ENCODE assay signal across 10 cellular contexts in the genomic region with DNA sequence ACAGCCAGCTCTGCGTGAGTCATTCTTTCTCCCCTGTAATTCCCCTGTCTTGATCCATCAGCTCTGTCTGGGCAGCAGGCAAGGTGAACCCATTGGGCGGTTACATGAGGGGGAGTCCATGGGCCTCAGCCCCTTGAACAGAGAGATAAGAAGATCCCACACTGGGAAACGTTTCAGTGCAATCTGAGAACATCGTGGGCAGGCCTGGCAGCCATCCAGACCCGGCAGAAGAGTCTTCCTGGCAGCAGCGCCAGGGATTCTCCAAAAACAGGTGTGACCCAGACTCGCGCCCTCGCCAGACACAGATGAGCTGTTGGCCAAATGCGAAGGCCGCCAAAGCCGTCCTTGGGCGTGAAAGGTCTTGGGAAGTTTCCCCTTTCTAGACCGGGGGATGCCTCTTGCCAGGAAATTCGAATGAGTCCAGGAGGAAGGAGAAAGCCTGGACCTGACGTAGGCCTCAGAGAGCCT. TPM values are rescaled to one million over a fixed set of nuclear protein-coding genes. Genes with fewer than 3 reads are reported as not detected.
A peak's percentile ranks its signal among the peaks of the same experiment; 100 is the strongest.
DNase-seq lines count a peak whose midpoint lies in the region; ATAC-seq and TF ChIP-seq lines count a peak whose summit lies in the region.
"Had no signal": no experiment of that assay in that cellular context is flagged by ENCODE, and none has a peak within 500 bp of the region (broad histone marks: within the 10 kb centered on the region; RNA-seq: fewer than 3 reads in every experiment).

No MANE protein-coding gene starts in this region.

- POLR2A ChIA-PET in Caco-2 (lab: Charles Lee): no interaction called here
- POLR2A ChIA-PET in activated CD4-positive, alpha-beta memory T cell treated with anti-CD3 and anti-CD28 coated beads for 36 hours (lab: Charles Lee): no interaction called here

- peaks cover 4% of the 10 kb centered on the region for H3K79me1 ChIP-seq in neuronal stem cell (ENCODE audit: low read depth, low read length)

- no peak for ATAC-seq in HG02852 (IDR thresholded peaks at IDR 0.05; ENCODE audit: unreplicated experiment)

- H3K27me3 Mint-ChIP-seq in Caco-2 (ENCODE audit: insufficient read depth, unreplicated experiment): no peaks in the 10 kb centered on the region
- H3K27me3 Mint-ChIP-seq in activated CD4-positive, alpha-beta memory T cell treated with anti-CD3 and anti-CD28 coated beads for 36 hours: no peaks in the 10 kb centered on the region

- no TSS peak for BruUV-seq in mammary epithelial cell (replicated peaks; lab: Mats Ljungman, UMichigan)
- BruUV-seq in Caco-2 (replicated peaks; lab: Mats Ljungman, UMichigan): no TSS peak

- H3K4me2 ChIP-seq in mammary epithelial cell (ENCODE audit: insufficient read depth, low read depth, low read length) (no peak overlapping the region), neuronal stem cell (ENCODE audit: insufficient read depth, low read length, poor library complexity, severe bottlenecking) (no peak overlapping the region), osteoblast (ENCODE audit: insufficient read depth, low read length) (no peak overlapping the region)

- intact Hi-C loops in mammary epithelial cell (cut with micrococcal nuclease) (no loop called here), Caco-2 (cut with micrococcal nuclease; ENCODE audit: unreplicated experiment) (no loop called here)
- intact Hi-C loops in activated CD4-positive, alpha-beta memory T cell treated with anti-CD3 and anti-CD28 coated beads for 36 hours (cut with micrococcal nuclease): no loop called here

- H3K4me3 ChIP-seq in mammary epithelial cell (replicated peaks in 1 of 3; ENCODE audit: insufficient read depth in 1 of 3, low read depth in 2 of 3, low read length in 3 of 3): no peak overlapping the region
- no peak overlapping the region for H3K4me3 ChIP-seq in neuronal stem cell (ENCODE audit: low read length in 2 of 2)
- no peak overlapping the region for H3K4me3 ChIP-seq in Caco-2 (ENCODE audit: low read depth, low read length)
- H3K4me3 ChIP-seq in osteoblast (ENCODE audit: insufficient read depth, low read length): no peak overlapping the region

- H3K4me1 Mint-ChIP-seq in Caco-2 (ENCODE audit: low read depth, unreplicated experiment): peaks cover 6% of the 10 kb centered on the region
- no peaks in the 10 kb centered on the region for H3K4me1 Mint-ChIP-seq in activated CD4-positive, alpha-beta memory T cell treated with anti-CD3 and anti-CD28 coated beads for 36 hours (ENCODE audit: low read depth)

- no peak overlapping the region for H3K18ac ChIP-seq in neuronal stem cell (ENCODE audit: low read length)

- H3K79me2 ChIP-seq in mammary epithelial cell (ENCODE audit: insufficient read depth, low read length) (no peaks in the 10 kb centered on the region), osteoblast (ENCODE audit: insufficient read depth, low read length) (no peaks in the 10 kb centered on the region)

- no peak overlapping the region for H3K4me3 Mint-ChIP-seq in Caco-2 (ENCODE audit: unreplicated experiment)
- H3K4me3 Mint-ChIP-seq in activated CD4-positive, alpha-beta memory T cell treated with anti-CD3 and anti-CD28 coated beads for 36 hours: no peak overlapping the region

- no peak overlapping the region for H3K27ac ChIP-seq in mammary epithelial cell (ENCODE audit: insufficient read depth, low read depth, low read length)
- H3K27ac ChIP-seq in neuronal stem cell (replicated peaks; ENCODE audit: low read length): no peak overlapping the region
- no peak overlapping the region for H3K27ac ChIP-seq in osteoblast (ENCODE audit: low read depth, low read length)
- H3K27ac ChIP-seq: HL-60 had no signal

- no peak overlapping the region for H3K9ac ChIP-seq in mammary epithelial cell (ENCODE audit: insufficient read depth, low read length)
- no peak overlapping the region for H3K9ac ChIP-seq in neuronal stem cell (ENCODE audit: low read depth, low read length, poor library complexity)

- dilution Hi-C loops in mammary epithelial cell (cut with HindIII; ENCODE audit: low sequenced_read_pairs): no loop called here

- 18% methylated on average over 12 of the region's 16 CpGs for whole genome bisulfite sequencing in mammary epithelial cell (ENCODE audit: low coverage, missing lambda C conversion rate)
- WGBS in neuronal stem cell (ENCODE audit: extremely low coverage in 2 of 2, insufficient read length in 2 of 2, insufficient replicate concordance in 1 of 2), 2 donors: no CpG with 5 or more reads among the region's 16 CpGs

- H3K23ac ChIP-seq in neuronal stem cell (ENCODE audit: low read depth, low read length, poor library complexity): no peak overlapping the region

- no peak overlapping the region for H3K14ac ChIP-seq in neuronal stem cell (ENCODE audit: low read length)

- H3K4me1 ChIP-seq in mammary epithelial cell (ENCODE audit: insufficient read depth, low read length) (peaks cover 14% of the 10 kb centered on the region), neuronal stem cell (ENCODE audit: control insufficient read depth in 2 of 2, insufficient read depth in 1 of 2, low read depth in 1 of 2, low read length in 2 of 2) (peaks cover 0 to 10% of the 10 kb centered on the region in 2 donors), Caco-2 (no peaks in the 10 kb centered on the region), osteoblast (ENCODE audit: insufficient read depth, low read length) (no peaks in the 10 kb centered on the region)

- no peaks in the 10 kb centered on the region for H3K9me3 Mint-ChIP-seq in Caco-2 (ENCODE audit: unreplicated experiment)
- no peaks in the 10 kb centered on the region for H3K9me3 Mint-ChIP-seq in activated CD4-positive, alpha-beta memory T cell treated with anti-CD3 and anti-CD28 coated beads for 36 hours

- H2BK120ac ChIP-seq in neuronal stem cell (ENCODE audit: low read depth, low read length): peak overlapping the region; percentile 96

- H2AK5ac ChIP-seq in neuronal stem cell (ENCODE audit: low read depth, low read length): peak overlapping the region; percentile 8

- H2BK15ac ChIP-seq in neuronal stem cell (ENCODE audit: low read length): no peak overlapping the region

- no peak overlapping the region for H3K4ac ChIP-seq in neuronal stem cell (ENCODE audit: low read length)

- DNase-seq in DMS79 (lab: John Stamatoyannopoulos, UW): peak; percentile 74
- DNase-seq in NCI-H2196 treated with DMSO at 0.1 percent for 48 hours (lab: John Stamatoyannopoulos, UW; ENCODE audit: unreplicated experiment): peak; percentile 91
- peak; percentile 62 for DNase-seq in mammary epithelial cell
- no peak for DNase-seq in neuronal stem cell (ENCODE audit: low spot score)
- DNase-seq in Caco-2: no peak
- no peak for DNase-seq in activated CD4-positive, alpha-beta memory T cell treated with anti-CD3 and anti-CD28 coated beads for 36 hours
- DNase-seq in osteoblast (ENCODE audit: insufficient read length, low spot score, missing footprints): no peak
- DNase-seq: activated naive CD4-positive, alpha-beta T cell had no signal

- H4K20me1 ChIP-seq in mammary epithelial cell (ENCODE audit: insufficient read depth, low read length) (no peaks in the 10 kb centered on the region), osteoblast (ENCODE audit: insufficient read depth, low read length) (no peaks in the 10 kb centered on the region)

- H2AFZ ChIP-seq in mammary epithelial cell (ENCODE audit: low read depth, low read length) (no peak overlapping the region), neuronal stem cell (ENCODE audit: low read length) (no peak overlapping the region), osteoblast (ENCODE audit: low read length) (no peak overlapping the region)

- no peak overlapping the region for H4K8ac ChIP-seq in neuronal stem cell (ENCODE audit: low read depth, low read length)

- H3K27ac Mint-ChIP-seq in Caco-2 (ENCODE audit: unreplicated experiment): no peak overlapping the region
- no peak overlapping the region for H3K27ac Mint-ChIP-seq in activated CD4-positive, alpha-beta memory T cell treated with anti-CD3 and anti-CD28 coated beads for 36 hours

- H2BK12ac ChIP-seq in neuronal stem cell (ENCODE audit: low read length): no peak overlapping the region

- CTCF ChIA-PET in mammary epithelial cell (lab: Charles Lee; ENCODE audit: low non-redundant PET): no interaction called here
- CTCF ChIA-PET in Caco-2 (lab: Charles Lee): interaction anchor here (1.1 kb wide), 1 partner anchor 12 kb away, joined by 3 read pairs; no protein-coding TSS in a partner anchor
- CTCF ChIA-PET in activated CD4-positive, alpha-beta memory T cell treated with anti-CD3 and anti-CD28 coated beads for 36 hours (lab: Charles Lee): no interaction called here

- TF ChIP-seq CTCF in mammary epithelial cell (conservative IDR thresholded peaks at IDR 0.05 in 1 of 2, IDR thresholded peaks at IDR 0.05 in 1 of 2; ENCODE audit: extremely low read depth in 1 of 2, insufficient read depth in 1 of 2, low read depth in 1 of 2, low read length in 2 of 2) (no peak), Caco-2 (IDR thresholded peaks at IDR 0.05; ENCODE audit: insufficient read depth in 1 of 2, low read depth in 1 of 2, low read length in 1 of 2, severe bottlenecking in 1 of 2, unreplicated experiment in 1 of 2) (no peak), osteoblast (IDR thresholded peaks at IDR 0.05; ENCODE audit: extremely low read depth, low read depth, low read length) (no peak)

- H3K36me3 ChIP-seq in mammary epithelial cell (ENCODE audit: insufficient read depth, low read length) (no peaks in the 10 kb centered on the region), neuronal stem cell (replicated peaks in 1 of 2; ENCODE audit: control insufficient read depth in 2 of 2, insufficient read depth in 2 of 2, low read length in 2 of 2) (no peaks in the 10 kb centered on the region), Caco-2 (ENCODE audit: control insufficient read depth, insufficient read depth, low read length) (no peaks in the 10 kb centered on the region), osteoblast (ENCODE audit: insufficient read depth, low read length) (no peaks in the 10 kb centered on the region)

- H2BK5ac ChIP-seq in neuronal stem cell (ENCODE audit: low read length): no peak overlapping the region

- peaks cover 4% of the 10 kb centered on the region for H3K27me3 ChIP-seq in mammary epithelial cell (ENCODE audit: insufficient read depth, low read length)
- H3K27me3 ChIP-seq in neuronal stem cell (ENCODE audit: control insufficient read depth in 3 of 3, insufficient read depth in 3 of 3, low read depth in 1 of 3, low read length in 3 of 3): peaks cover 0 to 41% (median 0%) of the 10 kb centered on the region in 3 experiments
- no peaks in the 10 kb centered on the region for H3K27me3 ChIP-seq in Caco-2 (replicated peaks; ENCODE audit: control insufficient read depth, insufficient read depth, low read length)
- peaks cover 9% of the 10 kb centered on the region for H3K27me3 ChIP-seq in osteoblast (ENCODE audit: insufficient read depth, low read length)

- H4K91ac ChIP-seq in neuronal stem cell (ENCODE audit: low read depth, low read length, poor library complexity): no peak overlapping the region

- H3K36me3 Mint-ChIP-seq in Caco-2 (ENCODE audit: insufficient read depth, unreplicated experiment): no peaks in the 10 kb centered on the region
- no peaks in the 10 kb centered on the region for H3K36me3 Mint-ChIP-seq in activated CD4-positive, alpha-beta memory T cell treated with anti-CD3 and anti-CD28 coated beads for 36 hours

- no peaks in the 10 kb centered on the region for H3K9me3 ChIP-seq in mammary epithelial cell (replicated peaks; ENCODE audit: insufficient read depth, low read length)
- no peaks in the 10 kb centered on the region for H3K9me3 ChIP-seq in neuronal stem cell (replicated peaks in 1 of 2; ENCODE audit: control insufficient read depth in 2 of 2, insufficient read depth in 1 of 2, low read depth in 1 of 2, low read length in 2 of 2)
- H3K9me3 ChIP-seq in Caco-2: no peaks in the 10 kb centered on the region
- H3K9me3 ChIP-seq in osteoblast (ENCODE audit: low read depth, low read length): no peaks in the 10 kb centered on the region

- in situ Hi-C loops in mammary epithelial cell (cut with MboI; ENCODE audit: low sequenced_read_pairs in 2 of 2): no loop called here

RNA-seq across cellular contexts. Expression of gene SLC12A7, which starts 6.4 kb away (rescaled TPM):
- total RNA-seq in mammary epithelial cell (10 to 100 TPM; 10.5 to 21.2 TPM), Caco-2 (2022) (41.7 and 42.0 TPM in 2 replicates), osteoblast (6.9 and 8.0 TPM in 2 replicates)
- polyA plus RNA-seq in mammary epithelial cell: 6.3 TPM
- 17.0 TPM for polyA minus RNA-seq in mammary epithelial cell
- 25.7 TPM for polyA plus RNA-seq in neuronal stem cell (2013, experiment 1 of 2)
- 25.0 TPM for polyA plus RNA-seq in neuronal stem cell (2013, experiment 2 of 2)
- 10 to 100 TPM; 10.1 to 10.8 TPM for total RNA-seq in activated CD4-positive, alpha-beta memory T cell treated with anti-CD3 and anti-CD28 coated beads for 36 hours

Comparison
In these comparisons a context has a peak if more than half of its experiments do, and no peak if none do; other contexts are left out.
1. DNase-seq: peak in DMS79 (single experiment), NCI-H2196 treated with DMSO at 0.1 percent for 48 hours (single experiment) and mammary epithelial cell (single experiment); none in neuronal stem cell (single experiment), Caco-2 (0 of 2), activated CD4-positive, alpha-beta memory T cell treated with anti-CD3 and anti-CD28 coated beads for 36 hours (single experiment) and osteoblast (single experiment).